ENCODE assay signal across 13 cellular contexts in the genomic region with DNA sequence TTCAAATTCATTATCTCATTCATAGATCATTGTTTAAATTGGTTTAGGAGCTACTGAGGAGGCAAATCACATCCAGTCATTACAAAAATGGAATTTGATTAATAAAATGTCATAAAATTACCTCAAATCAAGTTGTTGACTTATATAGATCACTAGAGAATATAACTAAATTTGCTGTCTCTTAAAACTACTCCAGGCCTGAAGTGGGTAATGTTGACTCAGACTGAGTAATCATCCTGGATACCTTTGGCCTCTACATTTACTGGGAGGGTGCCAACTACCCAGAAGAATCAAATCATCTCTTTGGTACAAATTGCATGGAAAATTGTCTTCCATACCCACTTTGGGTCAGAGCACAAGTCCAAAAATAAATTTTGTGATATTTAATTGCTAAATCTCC.
DNase-seq lines count a peak whose midpoint lies in the region; ATAC-seq, FAIRE-seq and TF ChIP-seq lines count a peak whose summit lies in the region.
"Had no signal": no experiment of that assay in that cellular context is flagged by ENCODE, and none has a peak within 500 bp of the region (broad histone marks: within the 10 kb centered on the region; RNA-seq: fewer than 3 reads in every experiment).

No MANE protein-coding gene starts in this region.

- peak; percentile 90 for FAIRE-seq in H54 (lab: Jason Lieb, UNC)

- H3K4me3 ChIP-seq in ACC112 (ENCODE audit: low read depth, low read length): peak overlapping the region; percentile 28; the same call in 1 of the 2 replicates
- H3K4me3 ChIP-seq: BLaER1 treated with 17β-estradiol and CSF1 and Interleukin-3, amounts not matched to agents 10 nM and 100 nM; upper lobe of right lung had no signal

- H3K79me2 ChIP-seq in ACC112 (ENCODE audit: control insufficient read depth, insufficient read depth, low read length, unreplicated experiment): no peaks in the 10 kb centered on the region

- H3K27ac ChIP-seq in ACC112 (ENCODE audit: low read depth, low read length): peak overlapping the region; percentile 69
- H3K27ac ChIP-seq: BLaER1 treated with 17β-estradiol and CSF1 and Interleukin-3, amounts not matched to agents 10 nM and 100 nM; upper lobe of right lung had no signal

- H3K36me3 ChIP-seq in ACC112 (ENCODE audit: insufficient read depth, low read length): no peaks in the 10 kb centered on the region
- H3K36me3 ChIP-seq: BLaER1 treated with 17β-estradiol and CSF1 and Interleukin-3, amounts not matched to agents 10 nM and 100 nM; upper lobe of right lung had no signal

- peak overlapping the region; percentile 16 for H2AFZ ChIP-seq in ACC112 (ENCODE audit: low read length, unreplicated experiment)

- H3K4me1 ChIP-seq in ACC112 (ENCODE audit: control insufficient read depth, insufficient read depth, low read length, unreplicated experiment): peaks cover 50% of the 10 kb centered on the region
- H3K4me1 ChIP-seq: BLaER1 treated with 17β-estradiol and CSF1 and Interleukin-3, amounts not matched to agents 10 nM and 100 nM; upper lobe of right lung had no signal

- no peaks in the 10 kb centered on the region for H3K27me3 ChIP-seq in ACC112 (ENCODE audit: insufficient read depth, low read length)
- H3K27me3 ChIP-seq: BLaER1 treated with 17β-estradiol and CSF1 and Interleukin-3, amounts not matched to agents 10 nM and 100 nM; upper lobe of right lung had no signal

- peak; percentile 18 for DNase-seq in H54 (ENCODE audit: insufficient read length, low spot score)
- DNase-seq in SHP77 (lab: John Stamatoyannopoulos, UW): peak; percentile 28 to 47
- peak; percentile 31 for DNase-seq in fibroblast of the conjunctiva (ENCODE audit: low read depth)
- DNase-seq in NCI-H524 treated with DMSO at 0.1 percent for 48 hours (lab: John Stamatoyannopoulos, UW): no peak
- no peak for DNase-seq in mesenteric fat pad (ENCODE audit: low spot score)
- no peak for DNase-seq in D341Med (ENCODE audit: low spot score)
- DNase-seq: naive B cell, OCI-M1, T1000, upper lobe of right lung had no signal

- no peak for ATAC-seq in esophagus mucosa
- ATAC-seq: upper lobe of right lung had no signal

- TF ChIP-seq POLR2A in H54 (IDR thresholded peaks at IDR 0.05; ENCODE audit: low read depth, low read length): no peak

Comparison
In these comparisons a context has a peak if more than half of its experiments do, and no peak if none do; other contexts are left out.
1. DNase-seq: peak in H54 (single experiment), SHP77 (2 of 2) and fibroblast of the conjunctiva (single experiment); none in NCI-H524 treated with DMSO at 0.1 percent for 48 hours (single experiment), mesenteric fat pad (single experiment) and D341Med (single experiment).